Comparison of ENCODE assay signal across 28 cellular contexts in the genomic region with DNA sequence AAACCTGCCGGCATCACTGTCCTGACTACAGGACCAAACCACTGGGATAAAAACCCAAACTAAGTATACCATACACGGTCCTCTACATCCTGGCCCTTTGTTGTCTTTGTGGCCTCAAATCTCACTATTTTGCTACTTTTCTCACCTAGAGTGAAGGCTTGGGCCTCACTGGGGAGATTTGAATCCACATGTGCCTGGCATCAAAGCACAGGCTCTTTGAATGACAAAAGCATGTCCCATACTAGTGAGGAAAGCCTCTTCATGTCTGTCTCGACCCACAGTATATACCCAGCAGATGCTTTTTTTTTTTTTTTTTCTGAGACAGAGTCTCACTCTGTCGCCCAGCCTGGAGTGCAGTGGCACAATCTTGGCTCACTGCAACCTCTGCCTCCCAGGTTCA.
"Had no signal": no experiment of that assay in that cellular context is flagged by ENCODE, and none has a peak within 500 bp of the region (broad histone marks: within the 10 kb centered on the region; RNA-seq: fewer than 3 reads in every experiment).

No MANE protein-coding gene starts in this region.

- H3K36me3 Mint-ChIP-seq: activated naive CD4-positive, alpha-beta T cell treated with anti-CD3 and anti-CD28 coated beads, Interleukin-2, amount 10 ng/mL, durations not matched to agents 7 days and 5 days; activated naive CD8-positive, alpha-beta T cell had no signal

- ATAC-seq: activated CD8-positive, alpha-beta T cell treated with anti-CD3 and anti-CD28 coated beads, Interleukin-2, amount 10 ng/mL, durations not matched to agents 7 days and 5 days; activated naive CD8-positive, alpha-beta T cell treated with anti-CD3 and anti-CD28 coated beads, Interleukin-2, amount 50 U/mL, for 24 hours; Right ventricle myocardium inferior had no signal

- H3K27ac Mint-ChIP-seq: activated CD4-positive, alpha-beta T cell treated with anti-CD3 and anti-CD28 coated beads, Interleukin-2, amount 10 ng/mL, durations not matched to agents 7 days and 5 days; activated CD8-positive, alpha-beta T cell treated with anti-CD3 and anti-CD28 coated beads, Interleukin-2, amount 10 ng/mL, durations not matched to agents 7 days and 5 days; activated naive CD4-positive, alpha-beta T cell treated with anti-CD3 and anti-CD28 coated beads, Interleukin-2, amount 10 ng/mL, durations not matched to agents 7 days and 5 days; activated naive CD8-positive, alpha-beta T cell; activated naive CD8-positive, alpha-beta T cell treated with anti-CD3 and anti-CD28 coated beads, Interleukin-2, amount 50 U/mL, for 24 hours had no signal

- DNase-seq: activated CD4-positive, alpha-beta T cell treated with anti-CD3 and anti-CD28 coated beads, Interleukin-2, amount 10 ng/mL, durations not matched to agents 7 days and 5 days; activated CD4-positive, alpha-beta T cell treated with anti-CD3 and anti-CD28 coated beads, Interleukin-2, amount 50 U/mL, for 48 hours; activated CD8-positive, alpha-beta memory T cell treated with anti-CD3 and anti-CD28 coated beads, Interleukin-2, amount 50 U/mL, for 48 hours; activated CD8-positive, alpha-beta T cell treated with anti-CD3 and anti-CD28 coated beads, Interleukin-2, amount 10 ng/mL, durations not matched to agents 7 days and 5 days; activated effector memory CD4-positive, alpha-beta T cell treated with Interleukin-2 at 50 U/mL for 16 hours; activated naive CD4-positive, alpha-beta T cell treated with anti-CD3 and anti-CD28 coated beads, Interleukin-2, amount 10 ng/mL, durations not matched to agents 7 days and 5 days; activated naive CD8-positive, alpha-beta T cell treated with anti-CD3 and anti-CD28 coated beads, Interleukin-2, amount 50 U/mL, for 24 hours; activated T-cell treated with anti-CD3 and anti-CD28 coated beads, Interleukin-2, amount 50 U/mL, for 48 hours; anterior cingulate cortex; KBM-7; NCI-H1105; NCI-H1417 treated with DMSO at 0.1 percent for 48 hours; NCI-H187 treated with DMSO at 0.1 percent for 48 hours; NCI-H2081; NCI-H345; NCI-H524 treated with DMSO at 0.1 percent for 48 hours; Peyer's patch; RPMI8226; SIG-M5; T-helper 1 cell; T-helper 2 cell; T-helper 9 cell had no signal

- H3K36me3 ChIP-seq: brain microvascular endothelial cell, cardiac muscle cell, Peyer's patch had no signal

- H3K4me3 ChIP-seq: cardiac muscle cell, Peyer's patch had no signal

- H3K4me1 ChIP-seq: Peyer's patch had no signal

- H3K27me3 ChIP-seq: brain microvascular endothelial cell, cardiac muscle cell, Peyer's patch had no signal

- H3K27ac ChIP-seq: brain microvascular endothelial cell, cardiac muscle cell, Peyer's patch, VCaP had no signal

- H3K4me1 Mint-ChIP-seq: activated CD4-positive, alpha-beta T cell treated with anti-CD3 and anti-CD28 coated beads, Interleukin-2, amount 10 ng/mL, durations not matched to agents 7 days and 5 days; activated naive CD4-positive, alpha-beta T cell treated with anti-CD3 and anti-CD28 coated beads, Interleukin-2, amount 10 ng/mL, durations not matched to agents 7 days and 5 days; activated naive CD8-positive, alpha-beta T cell treated with anti-CD3 and anti-CD28 coated beads, Interleukin-2, amount 50 U/mL, for 24 hours; central memory CD8-positive, alpha-beta T cell had no signal

- H3K9me3 Mint-ChIP-seq: activated CD4-positive, alpha-beta T cell treated with anti-CD3 and anti-CD28 coated beads, Interleukin-2, amount 10 ng/mL, durations not matched to agents 7 days and 5 days; activated naive CD4-positive, alpha-beta T cell treated with anti-CD3 and anti-CD28 coated beads, Interleukin-2, amount 10 ng/mL, durations not matched to agents 7 days and 5 days; activated naive CD8-positive, alpha-beta T cell treated with anti-CD3 and anti-CD28 coated beads, Interleukin-2, amount 50 U/mL, for 24 hours; central memory CD8-positive, alpha-beta T cell had no signal

- H3K4me3 Mint-ChIP-seq: activated CD4-positive, alpha-beta T cell treated with anti-CD3 and anti-CD28 coated beads, Interleukin-2, amount 10 ng/mL, durations not matched to agents 7 days and 5 days; activated CD8-positive, alpha-beta T cell treated with anti-CD3 and anti-CD28 coated beads, Interleukin-2, amount 10 ng/mL, durations not matched to agents 7 days and 5 days; activated naive CD4-positive, alpha-beta T cell treated with anti-CD3 and anti-CD28 coated beads, Interleukin-2, amount 10 ng/mL, durations not matched to agents 7 days and 5 days; activated naive CD8-positive, alpha-beta T cell; activated naive CD8-positive, alpha-beta T cell treated with anti-CD3 and anti-CD28 coated beads, Interleukin-2, amount 50 U/mL, for 24 hours; central memory CD8-positive, alpha-beta T cell had no signal

- H3K9me3 ChIP-seq: Peyer's patch had no signal
